8 cellular contexts compared by ENCODE assay signal in genomic region chr9:124280176-124280691, GRCh38. TPM values are rescaled to one million over a fixed set of nuclear protein-coding genes. Genes with fewer than 3 reads are reported as not detected.
A peak's percentile ranks its signal among the peaks of the same experiment; 100 is the strongest.
DNase-seq lines count a peak whose midpoint lies in the region; ATAC-seq and TF ChIP-seq lines count a peak whose summit lies in the region.

No MANE protein-coding gene starts in this region.

- H4K12ac ChIP-seq in trophoblast cell (ENCODE audit: low read depth, low read length): no peak overlapping the region

- H3K79me2 ChIP-seq in SK-N-SH (ENCODE audit: insufficient read depth) (peaks cover 100% of the 10 kb centered on the region), trophoblast cell (ENCODE audit: control insufficient read depth, insufficient read depth, low read length, poor library complexity) (peaks cover 14% of the 10 kb centered on the region)

- H3K36me3 ChIP-seq in SK-N-SH (replicated peaks in 1 of 2; ENCODE audit: control insufficient read depth in 1 of 2, insufficient read depth in 2 of 2, low read length in 1 of 2): peaks cover 0 to 3% of the 10 kb centered on the region in 2 experiments
- peaks cover 2 to 4% of the 10 kb centered on the region in 2 experiments for H3K36me3 ChIP-seq in trophoblast cell (ENCODE audit: control insufficient read depth in 1 of 2, insufficient read depth in 2 of 2, low read length in 2 of 2)

- H2AFZ ChIP-seq in SK-N-SH (ENCODE audit: low read depth) (no peak overlapping the region), trophoblast cell (ENCODE audit: insufficient read depth, low read length, poor library complexity) (peak overlapping the region; percentile 6)

- ATAC-seq in GM18907 (IDR thresholded peaks at IDR 0.05; ENCODE audit: unreplicated experiment) (no peak), HG03039 (IDR thresholded peaks at IDR 0.05; ENCODE audit: unreplicated experiment) (no peak)
- no peak for ATAC-seq in activated CD8-positive, alpha-beta T cell treated with anti-CD3 and anti-CD28 coated beads for 36 hours

- DNase-seq in AG20443 (ENCODE audit: low spot score) (peak; percentile 70), SK-N-SH (no peak), foreskin fibroblast (peak; percentile 65 to 82), trophoblast cell (no peak), NCI-H2081 (lab: John Stamatoyannopoulos, UW) (no peak)
- DNase-seq in activated CD8-positive, alpha-beta T cell treated with anti-CD3 and anti-CD28 coated beads for 36 hours: no peak

- H3K27ac ChIP-seq in SK-N-SH (ENCODE audit: low read depth in 2 of 2, low read length in 1 of 2) (peak overlapping the region; percentile 30 to 62; a peak in 2 of 4 replicates), trophoblast cell (ENCODE audit: low read depth, low read length) (peak overlapping the region; percentile 56)

- H3K79me1 ChIP-seq in trophoblast cell (ENCODE audit: low read length): peaks cover 10% of the 10 kb centered on the region

- peaks cover 6% of the 10 kb centered on the region for H3F3A ChIP-seq in SK-N-SH (replicated peaks; ENCODE audit: insufficient read depth)

- intact Hi-C loops in activated CD8-positive, alpha-beta T cell treated with anti-CD3 and anti-CD28 coated beads for 36 hours (cut with micrococcal nuclease): no loop called here

- peak overlapping the region; percentile 36 for H3K18ac ChIP-seq in trophoblast cell (ENCODE audit: low read length)

- no peak overlapping the region for H3K23ac ChIP-seq in trophoblast cell (ENCODE audit: low read length)

- peak overlapping the region; percentile 18 for H3K4ac ChIP-seq in trophoblast cell (ENCODE audit: low read depth, low read length)

- H3K4me3 ChIP-seq in SK-N-SH (ENCODE audit: low read depth in 2 of 2, low read length in 1 of 2) (no peak overlapping the region), foreskin fibroblast (ENCODE audit: low read depth in 1 of 2, low read length in 2 of 2) (no peak overlapping the region), trophoblast cell (ENCODE audit: low read depth, low read length) (no peak overlapping the region)

- CTCF ChIA-PET in SK-N-SH (lab: Yijun Ruan, JAX): interaction anchor here (0.6 kb wide), 1 partner anchor 1043 kb away, joined by 3 read pairs; no protein-coding TSS in a partner anchor
- CTCF ChIA-PET in activated CD8-positive, alpha-beta T cell treated with anti-CD3 and anti-CD28 coated beads for 36 hours (lab: Charles Lee): interaction anchor here (2.0 kb wide), 1 partner anchor 153 kb away, joined by 6 read pairs; no protein-coding TSS in a partner anchor

- no peaks in the 10 kb centered on the region for H3K27me3 ChIP-seq in SK-N-SH (ENCODE audit: insufficient read depth)
- H3K27me3 ChIP-seq in trophoblast cell (ENCODE audit: insufficient read depth, low read length): no peaks in the 10 kb centered on the region

- TF ChIP-seq RAD21 in SK-N-SH (IDR thresholded peaks at IDR 0.05; ENCODE audit: low read length): no peak

- TF ChIP-seq EP300 in SK-N-SH (IDR thresholded peaks at IDR 0.05; ENCODE audit: borderline replicate concordance in 1 of 2, low read depth in 1 of 2, low read length in 1 of 2): no peak

- H3K4me1 ChIP-seq in SK-N-SH (ENCODE audit: control insufficient read depth in 1 of 2, insufficient read depth in 2 of 2, low read depth in 1 of 2, low read length in 1 of 2) (peaks cover 9 to 11% of the 10 kb centered on the region in 2 experiments; a peak in 2 of 4 replicates), trophoblast cell (ENCODE audit: control insufficient read depth in 1 of 2, insufficient read depth in 2 of 2, low read length in 2 of 2) (peaks cover 32 to 36% of the 10 kb centered on the region in 2 experiments)

- POLR2A ChIA-PET in SK-N-SH (lab: Yijun Ruan, JAX): no interaction called here
- POLR2A ChIA-PET in activated CD8-positive, alpha-beta T cell treated with anti-CD3 and anti-CD28 coated beads for 36 hours (lab: Charles Lee): interaction anchor here (1.0 to 1.4 kb wide), 2 partner anchors 11 to 12 kb away, joined by 3 read pairs; no protein-coding TSS in a partner anchor

- no peak overlapping the region for H2BK5ac ChIP-seq in trophoblast cell (ENCODE audit: low read depth, low read length, poor library complexity)

- peaks cover 17% of the 10 kb centered on the region for H3K4me1 Mint-ChIP-seq in activated CD8-positive, alpha-beta T cell treated with anti-CD3 and anti-CD28 coated beads for 36 hours (ENCODE audit: low read depth)

- H4K8ac ChIP-seq in trophoblast cell (ENCODE audit: low read depth, low read length): peak overlapping the region; percentile 4

- no peak overlapping the region for H2BK120ac ChIP-seq in trophoblast cell (ENCODE audit: insufficient read depth, low read length, poor library complexity)

- H3K9me3 ChIP-seq in SK-N-SH (no peaks in the 10 kb centered on the region), trophoblast cell (ENCODE audit: insufficient read depth, low read depth, low read length) (peaks cover 2% of the 10 kb centered on the region)

- H4K91ac ChIP-seq in trophoblast cell (ENCODE audit: low read depth, low read length): peak overlapping the region; percentile 26

- H4K20me1 ChIP-seq in SK-N-SH (ENCODE audit: insufficient read depth): peaks cover 99% of the 10 kb centered on the region

- H2BK12ac ChIP-seq in trophoblast cell (ENCODE audit: low read length): no peak overlapping the region

- H3K4me3 Mint-ChIP-seq in activated CD8-positive, alpha-beta T cell treated with anti-CD3 and anti-CD28 coated beads for 36 hours: no peak overlapping the region

- 69% methylated on average over 14 of the region's 16 CpGs for WGBS in SK-N-SH (ENCODE audit: low lambda C conversion rate)
- WGBS in trophoblast cell (ENCODE audit: extremely low coverage, insufficient coverage, insufficient read length): no CpG with 5 or more reads among the region's 16 CpGs

- TF ChIP-seq CTCF in SK-N-SH (IDR thresholded peaks at IDR 0.05): no peak
- TF ChIP-seq CTCF in foreskin fibroblast (IDR thresholded peaks at IDR 0.05; ENCODE audit: low read depth, low read length): no peak
- TF ChIP-seq CTCF in activated CD8-positive, alpha-beta T cell treated with anti-CD3 and anti-CD28 coated beads for 36 hours (IDR thresholded peaks at IDR 0.05): no peak

- no peak overlapping the region for H3K9ac ChIP-seq in SK-N-SH
- H3K9ac ChIP-seq in trophoblast cell (ENCODE audit: low read length): no peak overlapping the region

- 0 out of 2 replicates have a peak overlapping the region, but pooled peaks have one; percentile 9 for H3K4me2 ChIP-seq in SK-N-SH
- no peak overlapping the region for H3K4me2 ChIP-seq in trophoblast cell (ENCODE audit: low read length)

- no peak overlapping the region for H3K27ac Mint-ChIP-seq in activated CD8-positive, alpha-beta T cell treated with anti-CD3 and anti-CD28 coated beads for 36 hours

- H3K9me2 ChIP-seq in SK-N-SH: no peaks in the 10 kb centered on the region

- H3K27me3 Mint-ChIP-seq in activated CD8-positive, alpha-beta T cell treated with anti-CD3 and anti-CD28 coated beads for 36 hours: peaks cover 2% of the 10 kb centered on the region

- H3K14ac ChIP-seq in trophoblast cell (ENCODE audit: low read length): peak overlapping the region; percentile 6

- H2AK5ac ChIP-seq in trophoblast cell (ENCODE audit: low read length): no peak overlapping the region

- H3K36me3 Mint-ChIP-seq in activated CD8-positive, alpha-beta T cell treated with anti-CD3 and anti-CD28 coated beads for 36 hours (ENCODE audit: low read depth): no peaks in the 10 kb centered on the region

- no peaks in the 10 kb centered on the region for H3K9me3 Mint-ChIP-seq in activated CD8-positive, alpha-beta T cell treated with anti-CD3 and anti-CD28 coated beads for 36 hours

TF ChIP-seq in SK-N-SH, 30 proteins besides CTCF, POLR2A, EP300 and RAD21:
- TF ChIP-seq, protein P1, sequence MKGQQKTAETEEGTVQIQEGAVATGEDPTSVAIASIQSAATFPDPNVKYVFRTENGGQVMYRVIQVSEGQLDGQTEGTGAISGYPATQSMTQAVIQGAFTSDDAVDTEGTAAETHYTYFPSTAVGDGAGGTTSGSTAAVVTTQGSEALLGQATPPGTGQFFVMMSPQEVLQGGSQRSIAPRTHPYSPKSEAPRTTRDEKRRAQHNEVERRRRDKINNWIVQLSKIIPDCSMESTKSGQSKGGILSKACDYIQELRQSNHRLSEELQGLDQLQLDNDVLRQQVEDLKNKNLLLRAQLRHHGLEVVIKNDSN (IDR thresholded peaks at IDR 0.05; ENCODE audit: borderline replicate concordance, low read depth): no peak
- no peak for TF ChIP-seq PBX3 (IDR thresholded peaks at IDR 0.05)
- peak; percentile 4; the same call in 1 of the 2 replicates for TF ChIP-seq TCF12 (IDR thresholded peaks at IDR 0.05)
- peak; percentile 55; the same call in 1 of the 2 replicates for TF ChIP-seq NFIC (IDR thresholded peaks at IDR 0.05; ENCODE audit: borderline replicate concordance)
TF ChIP-seq in SK-N-SH: peak in this region for 2.

RNA-seq across cellular contexts. Expression of gene NEK6, which starts 22.5 kb away (rescaled TPM):
- polyA plus RNA-seq in SK-N-SH (2012; rRNA removed): 89.8 and 96.1 TPM in 2 replicates
- polyA plus RNA-seq in SK-N-SH (2012; cell fraction: cytosol; rRNA removed): 73.6 and 92.1 TPM in 2 replicates
- 47.4 and 67.2 TPM in 2 replicates for polyA plus RNA-seq in SK-N-SH (2012; cell fraction: nucleus; rRNA removed)
- polyA plus RNA-seq in trophoblast cell (2013): 51.6 and 53.5 TPM in 2 replicates
- total RNA-seq in activated CD8-positive, alpha-beta T cell treated with anti-CD3 and anti-CD28 coated beads for 36 hours: 10 to 100 TPM; 20.2 to 21.8 TPM

Comparison
In these comparisons a context has a peak if more than half of its experiments do, and no peak if none do; other contexts are left out.
1. DNase-seq: peak in AG20443 (single experiment) and foreskin fibroblast (2 of 2); none in SK-N-SH (single experiment), trophoblast cell (0 of 2), NCI-H2081 (0 of 2) and activated CD8-positive, alpha-beta T cell treated with anti-CD3 and anti-CD28 coated beads for 36 hours (single experiment).